In genomic region chr2:188884051-188884450, GRCh38 we compare ENCODE assay signal across 17 cellular contexts.
DNase-seq lines count a peak whose midpoint lies in the region; ATAC-seq and TF ChIP-seq lines count a peak whose summit lies in the region.
"Had no signal": no experiment of that assay in that cellular context is flagged by ENCODE, and none has a peak within 500 bp of the region (broad histone marks: within the 10 kb centered on the region; RNA-seq: fewer than 3 reads in every experiment).

No MANE protein-coding gene starts in this region.

- no peak overlapping the region for H3K27ac ChIP-seq in brain microvascular endothelial cell
- H3K27ac ChIP-seq in mesodermal cell (ENCODE audit: low read depth, low read length, severe bottlenecking), result peak overlapping the region; percentile 52
- H3K27ac ChIP-seq in effector memory CD4-positive, alpha-beta T cell (ENCODE audit: insufficient read depth, low read length, poor library complexity, severe bottlenecking), result no peak overlapping the region
- H3K27ac ChIP-seq: left ventricle myocardium inferior, RWPE1, testis had no signal

- H3K4me3 ChIP-seq in brain microvascular endothelial cell (ENCODE audit: low read depth, low read length), result no peak overlapping the region
- H3K4me3 ChIP-seq in mesodermal cell (ENCODE audit: extremely low read depth, insufficient read depth, low read length, poor library complexity, severe bottlenecking), result no peak overlapping the region
- no peak overlapping the region for H3K4me3 ChIP-seq in effector memory CD4-positive, alpha-beta T cell (ENCODE audit: insufficient read depth, low read depth, low read length, poor library complexity, severe bottlenecking)
- H3K4me3 ChIP-seq: left ventricle myocardium inferior, testis had no signal

- in situ Hi-C loops in brain microvascular endothelial cell (cut with HindIII; ENCODE audit: low pct_ligation_motif_present, low sequenced_read_pairs), result no loop called here

- ATAC-seq in HG03039 (IDR thresholded peaks at IDR 0.05; ENCODE audit: unreplicated experiment), result no peak

- TF ChIP-seq CTCF in brain microvascular endothelial cell (IDR thresholded peaks at IDR 0.05; ENCODE audit: low read depth, low read length, missing control alignments), result no peak

- peaks cover 7% of the 10 kb centered on the region for H3K9me3 ChIP-seq in mesodermal cell (ENCODE audit: control insufficient read depth, low read length)
- no peaks in the 10 kb centered on the region for H3K9me3 ChIP-seq in effector memory CD4-positive, alpha-beta T cell (ENCODE audit: control insufficient read depth, low read length)
- H3K9me3 ChIP-seq: testis had no signal

- H3K27me3 ChIP-seq in brain microvascular endothelial cell (replicated peaks), result no peaks in the 10 kb centered on the region
- H3K27me3 ChIP-seq in effector memory CD4-positive, alpha-beta T cell (replicated peaks; ENCODE audit: control insufficient read depth, insufficient read depth, low read length, poor library complexity, severe bottlenecking), result no peaks in the 10 kb centered on the region
- H3K27me3 ChIP-seq: testis had no signal

- no CpG with 5 or more reads among the region's 1 CpG for WGBS in mesodermal cell (ENCODE audit: insufficient coverage in 2 of 2), 2 experiments

- H3K4me1 ChIP-seq in mesodermal cell (ENCODE audit: control insufficient read depth, insufficient read depth, low read length, poor library complexity, severe bottlenecking), result peaks cover 8% of the 10 kb centered on the region
- no peaks in the 10 kb centered on the region for H3K4me1 ChIP-seq in effector memory CD4-positive, alpha-beta T cell (ENCODE audit: control insufficient read depth, insufficient read depth, low read length, poor library complexity, severe bottlenecking)
- H3K4me1 ChIP-seq: left ventricle myocardium inferior, testis had no signal

- H3K36me3 ChIP-seq in brain microvascular endothelial cell (replicated peaks) (no peaks in the 10 kb centered on the region), mesodermal cell (ENCODE audit: control insufficient read depth, insufficient read depth, low read length) (no peaks in the 10 kb centered on the region)
- no peaks in the 10 kb centered on the region for H3K36me3 ChIP-seq in effector memory CD4-positive, alpha-beta T cell (ENCODE audit: control insufficient read depth, insufficient read depth, low read length)
- H3K36me3 ChIP-seq: left ventricle myocardium inferior had no signal

- peak; percentile 17 for DNase-seq in AG08395 (ENCODE audit: low spot score)
- peak; percentile 20 for DNase-seq in HS-5 (ENCODE audit: low read depth)
- DNase-seq in brain microvascular endothelial cell, result peak; percentile 15
- DNase-seq in NCI-H82 (lab: John Stamatoyannopoulos, UW), result no peak
- DNase-seq in effector memory CD4-positive, alpha-beta T cell, result no peak
- no peak for DNase-seq in NCI-H1417 (lab: John Stamatoyannopoulos, UW)
- DNase-seq: ACHN; activated CD4-positive, alpha-beta T cell treated with anti-CD3 and anti-CD28 coated beads for 4 hours; activated naive CD8-positive, alpha-beta T cell treated with anti-CD3 and anti-CD28 coated beads for 36 hours; erythroblast; left ventricle myocardium inferior; naive B cell; T-helper 2 cell; testis had no signal

Comparison
In these comparisons a context has a peak if more than half of its experiments do, and no peak if none do; other contexts are left out.
1. DNase-seq: peak in AG08395 (single experiment), HS-5 (single experiment) and brain microvascular endothelial cell (single experiment); none in NCI-H82 (single experiment), effector memory CD4-positive, alpha-beta T cell (0 of 3) and NCI-H1417 (0 of 3).